Comparison of ENCODE assay signal across 12 cellular contexts in genomic region chr18:79924814-79925655, GRCh38. TPM values are rescaled to one million over a fixed set of nuclear protein-coding genes. Genes with fewer than 3 reads are reported as not detected.
DNase-seq lines count a peak whose midpoint lies in the region; ATAC-seq, FAIRE-seq and TF ChIP-seq lines count a peak whose summit lies in the region.
"Had no signal": no experiment of that assay in that cellular context is flagged by ENCODE, and none has a peak within 500 bp of the region (broad histone marks: within the 10 kb centered on the region; RNA-seq: fewer than 3 reads in every experiment).

No MANE protein-coding gene starts in this region.

- no peak overlapping the region for H3K27ac Mint-ChIP-seq in naive thymus-derived CD4-positive, alpha-beta T cell
- H3K27ac Mint-ChIP-seq: activated CD4-positive, alpha-beta T cell treated with anti-CD3 and anti-CD28 coated beads, Interleukin-2, amount 10 ng/mL, durations not matched to agents 24 days and 14 days had no signal

- peaks cover 0 to 17% (median 8%) of the 10 kb centered on the region in 7 donors for H3K4me1 Mint-ChIP-seq in naive thymus-derived CD4-positive, alpha-beta T cell
- H3K4me1 Mint-ChIP-seq: activated CD4-positive, alpha-beta T cell treated with anti-CD3 and anti-CD28 coated beads, Interleukin-2, amount 10 ng/mL, durations not matched to agents 24 days and 14 days had no signal

- H3K9me3 ChIP-seq in right lobe of liver (no peaks in the 10 kb centered on the region), HepG2 (ENCODE audit: low read length) (peaks cover 5% of the 10 kb centered on the region)
- peaks cover 3 to 12% (median 11%) of the 10 kb centered on the region in 3 experiments for H3K9me3 ChIP-seq in naive thymus-derived CD4-positive, alpha-beta T cell (ENCODE audit: control insufficient read depth in 2 of 3, low read length in 3 of 3)
- peaks cover 7% of the 10 kb centered on the region for H3K9me3 ChIP-seq in effector memory CD4-positive, alpha-beta T cell (ENCODE audit: control insufficient read depth, low read length)

- POLR2A ChIA-PET in HepG2 (lab: Yijun Ruan, JAX) = no interaction called here
- POLR2A ChIA-PET in naive thymus-derived CD4-positive, alpha-beta T cell (lab: Charles Lee) = no interaction called here

- peaks cover 5 to 20% (median 14%) of the 10 kb centered on the region in 11 donors for H3K9me3 Mint-ChIP-seq in naive thymus-derived CD4-positive, alpha-beta T cell

- FAIRE-seq in HepG2 (lab: Jason Lieb, UNC) = no peak
- FAIRE-seq: astrocyte had no signal

- TF ChIP-seq CTCF in right lobe of liver (IDR thresholded peaks at IDR 0.05) (no peak), HepG2 (CRISPR knock-in tag; IDR thresholded peaks at IDR 0.05) (no peak), coronary artery (IDR thresholded peaks at IDR 0.05) (no peak)

- no peaks in the 10 kb centered on the region for H3K27me3 ChIP-seq in right lobe of liver
- no peaks in the 10 kb centered on the region for H3K27me3 ChIP-seq in HepG2 (ENCODE audit: control insufficient read depth in 1 of 2, insufficient read depth in 2 of 2, low read length in 2 of 2)
- H3K27me3 ChIP-seq in naive thymus-derived CD4-positive, alpha-beta T cell (ENCODE audit: control insufficient read depth in 2 of 2, insufficient read depth in 2 of 2, low read length in 2 of 2) = no peaks in the 10 kb centered on the region
- H3K27me3 ChIP-seq in effector memory CD4-positive, alpha-beta T cell (replicated peaks; ENCODE audit: control insufficient read depth, insufficient read depth, low read length, poor library complexity, severe bottlenecking) = no peaks in the 10 kb centered on the region

- TF ChIP-seq EP300 in HepG2 (IDR thresholded peaks at IDR 0.05; ENCODE audit: low read depth in 2 of 2, low read length in 2 of 2) (no peak), HepG2 (CRISPR knock-in tag; IDR thresholded peaks at IDR 0.05; ENCODE audit: borderline replicate concordance) (no peak)

- in situ Hi-C loops in HepG2 (cut with HindIII; ENCODE audit: extremely low pct_ligation_motif_present, low pct_unique_long_range_greater_than_20kb) = no loop called here

- no peak overlapping the region for H2AFZ ChIP-seq in HepG2 (ENCODE audit: low read length)

- H3K27me3 Mint-ChIP-seq in naive thymus-derived CD4-positive, alpha-beta T cell = no peaks in the 10 kb centered on the region
- H3K27me3 Mint-ChIP-seq: activated CD4-positive, alpha-beta T cell treated with anti-CD3 and anti-CD28 coated beads, Interleukin-2, amount 10 ng/mL, durations not matched to agents 24 days and 14 days; naive thymus-derived CD8-positive, alpha-beta T cell had no signal

- H3K36me3 Mint-ChIP-seq in naive thymus-derived CD4-positive, alpha-beta T cell = peaks cover 18 to 73% (median 43%) of the 10 kb centered on the region in 5 donors

- peaks cover 53% of the 10 kb centered on the region for H3K79me2 ChIP-seq in HepG2 (ENCODE audit: insufficient read depth, low read length)

- TF ChIP-seq POLR2A in right lobe of liver (IDR thresholded peaks at IDR 0.05) (no peak), HepG2 (IDR thresholded peaks at IDR 0.05; ENCODE audit: insufficient read depth in 1 of 2, low read depth in 2 of 2, low read length in 2 of 2) (no peak)

- H3K36me3 ChIP-seq in right lobe of liver = peaks cover 0 to 53% (median 27%) of the 10 kb centered on the region in 4 donors
- H3K36me3 ChIP-seq in HepG2 (replicated peaks in 1 of 2; ENCODE audit: control insufficient read depth in 1 of 2, insufficient read depth in 2 of 2, low read length in 2 of 2) = peaks cover 7 to 60% of the 10 kb centered on the region in 2 experiments
- H3K36me3 ChIP-seq in naive thymus-derived CD4-positive, alpha-beta T cell (ENCODE audit: control insufficient read depth in 2 of 3, insufficient read depth in 3 of 3, low read length in 3 of 3) = peaks cover 0 to 45% (median 0%) of the 10 kb centered on the region in 3 experiments
- H3K36me3 ChIP-seq in effector memory CD4-positive, alpha-beta T cell (ENCODE audit: control insufficient read depth, insufficient read depth, low read length) = peaks cover 22% of the 10 kb centered on the region

- CTCF ChIA-PET in HepG2 (lab: Yijun Ruan, JAX; ENCODE audit: low intra/inter-chr PET ratio, low total read pairs) = no interaction called here
- CTCF ChIA-PET in naive thymus-derived CD4-positive, alpha-beta T cell (lab: Charles Lee) = no interaction called here

- DNase-seq in right lobe of liver (peak in 2 of 3 donors; percentile 46 to 50), HepG2 (ENCODE audit: low spot score) (no peak), coronary artery (ENCODE audit: low spot score) (peak; percentile 45), HuH-7.5 (ENCODE audit: low spot score) (no peak), epidermal melanocyte (ENCODE audit: insufficient read length, low spot score) (no peak)
- peak in 1 of 9 donors; percentile 14 for DNase-seq in naive thymus-derived CD4-positive, alpha-beta T cell
- DNase-seq in effector memory CD4-positive, alpha-beta T cell = no peak
- DNase-seq: activated CD4-positive, alpha-beta T cell treated with anti-CD3 and anti-CD28 coated beads, Interleukin-2, amount 10 ng/mL, durations not matched to agents 24 days and 14 days; foreskin melanocyte; naive thymus-derived CD8-positive, alpha-beta T cell had no signal

- no peak for TF ChIP-seq RAD21 in HepG2 (CRISPR knock-in tag; IDR thresholded peaks at IDR 0.05)

- no peaks in the 10 kb centered on the region for H3K4me1 ChIP-seq in right lobe of liver
- H3K4me1 ChIP-seq in HepG2 (ENCODE audit: insufficient read depth, low read length) = no peaks in the 10 kb centered on the region
- no peaks in the 10 kb centered on the region for H3K4me1 ChIP-seq in naive thymus-derived CD4-positive, alpha-beta T cell (ENCODE audit: control insufficient read depth in 2 of 2, insufficient read depth in 2 of 2, low read length in 2 of 2)
- no peaks in the 10 kb centered on the region for H3K4me1 ChIP-seq in effector memory CD4-positive, alpha-beta T cell (ENCODE audit: control insufficient read depth, insufficient read depth, low read length, poor library complexity, severe bottlenecking)

- H3K27ac ChIP-seq in right lobe of liver (no peak overlapping the region), HepG2 (ENCODE audit: extremely low read length, insufficient read depth, low read length) (no peak overlapping the region), coronary artery (no peak overlapping the region)
- no peak overlapping the region for H3K27ac ChIP-seq in naive thymus-derived CD4-positive, alpha-beta T cell (ENCODE audit: low read depth, low read length)
- no peak overlapping the region for H3K27ac ChIP-seq in effector memory CD4-positive, alpha-beta T cell (ENCODE audit: insufficient read depth, low read length, poor library complexity, severe bottlenecking)

- H3K4me3 ChIP-seq in right lobe of liver (no peak overlapping the region), HepG2 (replicated peaks in 1 of 3; ENCODE audit: insufficient read depth in 1 of 3, low read depth in 2 of 3, low read length in 3 of 3) (no peak overlapping the region), coronary artery (no peak overlapping the region)
- no peak overlapping the region for H3K4me3 ChIP-seq in naive thymus-derived CD4-positive, alpha-beta T cell (ENCODE audit: low read length)
- H3K4me3 ChIP-seq in effector memory CD4-positive, alpha-beta T cell (ENCODE audit: insufficient read depth, low read depth, low read length, poor library complexity, severe bottlenecking) = no peak overlapping the region

- intact Hi-C loops in right lobe of liver (cut with DNase I) (no loop called here), HepG2 (cut with micrococcal nuclease; ENCODE audit: unreplicated experiment) (no loop called here)
- intact Hi-C loops in naive thymus-derived CD4-positive, alpha-beta T cell (cut with micrococcal nuclease) = no loop called here

- H4K20me1 ChIP-seq in HepG2 (ENCODE audit: insufficient read depth, low read length) = peaks cover 67% of the 10 kb centered on the region

- no peak overlapping the region for H3K4me3 Mint-ChIP-seq in naive thymus-derived CD4-positive, alpha-beta T cell
- H3K4me3 Mint-ChIP-seq: activated CD4-positive, alpha-beta T cell treated with anti-CD3 and anti-CD28 coated beads, Interleukin-2, amount 10 ng/mL, durations not matched to agents 24 days and 14 days; naive thymus-derived CD8-positive, alpha-beta T cell had no signal

- ATAC-seq in right lobe of liver (peak; percentile 28 to 44 (median 32)), HepG2 (no peak), HG03354 (IDR thresholded peaks at IDR 0.05; ENCODE audit: poor library complexity, severe bottlenecking, unreplicated experiment) (no peak)
- ATAC-seq in naive thymus-derived CD4-positive, alpha-beta T cell = peak; percentile 10
- ATAC-seq: naive thymus-derived CD8-positive, alpha-beta T cell had no signal

- H3K4me2 ChIP-seq in HepG2 (ENCODE audit: low read depth, low read length) = no peak overlapping the region

- H3K9ac ChIP-seq in HepG2 (ENCODE audit: insufficient read depth, low read depth, low read length) = no peak overlapping the region

- WGBS in right lobe of liver (ENCODE audit: insufficient coverage, low coverage, low lambda C conversion rate, missing lambda C conversion rate) = 49% methylated on average over 9 of the region's 25 CpGs
- 94% methylated on average over 21 of the region's 25 CpGs for WGBS in HepG2 (ENCODE audit: low lambda C conversion rate)

- BruUV-seq in HepG2 (replicated peaks; lab: Mats Ljungman, UMichigan) = no TSS peak

RNA-seq across cellular contexts. Expression of gene SLC66A2, which starts 26.4 kb away (rescaled TPM):
- 100 to 1,000 TPM in 3 of 6 experiments, 10 to 100 TPM in 3; 61.6 to 140 (median 95.8) TPM for total RNA-seq in right lobe of liver
- total RNA-seq in HepG2 (2016; rRNA removed; fragmentation: Illumina TruSeq; extraction: Trizol) = 30.3 and 41.9 TPM in 2 replicates
- total RNA-seq in HepG2 (2016; cell fraction: cytosol; rRNA removed; fragmentation: Illumina TruSeq; extraction: Trizol; ENCODE audit: low read depth) = 40.5 and 40.6 TPM in 2 replicates
- total RNA-seq in HepG2 (2016; cell fraction: insoluble cytoplasmic fraction; rRNA removed; fragmentation: Illumina TruSeq; extraction: Trizol) = 29.0 and 42.7 TPM in 2 replicates
- 74.6 and 79.6 TPM in 2 replicates for total RNA-seq in HepG2 (2016; cell fraction: membrane; rRNA removed; fragmentation: Illumina TruSeq; extraction: Trizol)
- total RNA-seq in HepG2 (2016; cell fraction: nucleus; rRNA removed; fragmentation: Illumina TruSeq; extraction: Trizol) = 24.3 and 28.3 TPM in 2 replicates
- 33.5 and 62.5 TPM in 2 replicates for polyA plus RNA-seq in HepG2 (2011; rRNA removed)
- polyA plus RNA-seq in HepG2 (2011; cell fraction: cytosol; rRNA removed) = 56.8 and 67.4 TPM in 2 replicates
- polyA plus RNA-seq in HepG2 (2011; cell fraction: nucleus; rRNA removed) = 84.2 and 87.0 TPM in 2 replicates
- polyA plus RNA-seq in HepG2 (2012) = 46.8 and 62.2 TPM in 2 replicates
- polyA plus RNA-seq in HepG2 (2016; cell fraction: cytosol; fragmentation: Illumina TruSeq; extraction: Trizol; ENCODE audit: low read depth) = 45.1 and 50.9 TPM in 2 replicates
- 33.6 and 33.8 TPM in 2 replicates for polyA plus RNA-seq in HepG2 (2016; cell fraction: insoluble cytoplasmic fraction; fragmentation: Illumina TruSeq; extraction: Trizol; ENCODE audit: low read depth)
- 69.1 and 69.7 TPM in 2 replicates for polyA plus RNA-seq in HepG2 (2016; cell fraction: membrane; fragmentation: Illumina TruSeq; extraction: Trizol; ENCODE audit: low read depth)
- 43.3 and 46.8 TPM in 2 replicates for polyA plus RNA-seq in HepG2 (2016; cell fraction: nucleus; fragmentation: Illumina TruSeq; extraction: Trizol; ENCODE audit: insufficient read depth, low read depth)
- 19.8 and 109 TPM in 2 replicates for polyA minus RNA-seq in HepG2 (2011; rRNA and poly(A)+ RNA removed; ENCODE audit: low replicate concordance)
- 28.8 and 32.5 TPM in 2 replicates for polyA minus RNA-seq in HepG2 (2011; cell fraction: cytosol; rRNA and poly(A)+ RNA removed)
- 27.0 and 33.3 TPM in 2 replicates for polyA minus RNA-seq in HepG2 (2011; cell fraction: nucleus; rRNA and poly(A)+ RNA removed)
- total RNA-seq in naive thymus-derived CD4-positive, alpha-beta T cell = 100 to 1,000 TPM in 1 of 5 experiments, 10 to 100 TPM in 4; 30.7 to 106 (median 40.4) TPM
- 10 to 100 TPM; 14.9 to 20.2 TPM for polyA plus RNA-seq in naive thymus-derived CD4-positive, alpha-beta T cell

RNA-seq across cellular contexts. Expression of gene HSBP1L1, which starts 39.4 kb away (rescaled TPM):
- total RNA-seq in right lobe of liver (10 to 100 TPM; 16.8 to 35.1 (median 23.7) TPM), HepG2 (2016; rRNA removed; fragmentation: Illumina TruSeq; extraction: Trizol) (15.3 and 22.6 TPM in 2 replicates)
- total RNA-seq in HepG2 (2016; cell fraction: cytosol; rRNA removed; fragmentation: Illumina TruSeq; extraction: Trizol; ENCODE audit: low read depth) = 28.9 and 34.1 TPM in 2 replicates
- total RNA-seq in HepG2 (2016; cell fraction: insoluble cytoplasmic fraction; rRNA removed; fragmentation: Illumina TruSeq; extraction: Trizol) = 13.5 and 21.2 TPM in 2 replicates
- total RNA-seq in HepG2 (2016; cell fraction: membrane; rRNA removed; fragmentation: Illumina TruSeq; extraction: Trizol) = 33.2 and 40.1 TPM in 2 replicates
- total RNA-seq in HepG2 (2016; cell fraction: nucleus; rRNA removed; fragmentation: Illumina TruSeq; extraction: Trizol) = 17.7 and 20.7 TPM in 2 replicates
- 41.2 and 45.1 TPM in 2 replicates for polyA plus RNA-seq in HepG2 (2011; rRNA removed)
- polyA plus RNA-seq in HepG2 (2011; cell fraction: cytosol; rRNA removed) = 28.0 and 28.5 TPM in 2 replicates
- polyA plus RNA-seq in HepG2 (2011; cell fraction: nucleus; rRNA removed) = 34.3 and 53.2 TPM in 2 replicates
- 26.1 and 32.6 TPM in 2 replicates for polyA plus RNA-seq in HepG2 (2012)
- 36.8 and 50.0 TPM in 2 replicates for polyA plus RNA-seq in HepG2 (2016; cell fraction: cytosol; fragmentation: Illumina TruSeq; extraction: Trizol; ENCODE audit: low read depth)
- 17.9 and 18.7 TPM in 2 replicates for polyA plus RNA-seq in HepG2 (2016; cell fraction: insoluble cytoplasmic fraction; fragmentation: Illumina TruSeq; extraction: Trizol; ENCODE audit: low read depth)
- 33.7 and 42.5 TPM in 2 replicates for polyA plus RNA-seq in HepG2 (2016; cell fraction: membrane; fragmentation: Illumina TruSeq; extraction: Trizol; ENCODE audit: low read depth)
- polyA plus RNA-seq in HepG2 (2016; cell fraction: nucleus; fragmentation: Illumina TruSeq; extraction: Trizol; ENCODE audit: insufficient read depth, low read depth) = 68.0 and 69.5 TPM in 2 replicates
- 4.1 and 8.6 TPM in 2 replicates for polyA minus RNA-seq in HepG2 (2011; rRNA and poly(A)+ RNA removed; ENCODE audit: low replicate concordance)
- polyA minus RNA-seq in HepG2 (2011; cell fraction: cytosol; rRNA and poly(A)+ RNA removed) = 5.3 and 7.9 TPM in 2 replicates
- polyA minus RNA-seq in HepG2 (2011; cell fraction: nucleus; rRNA and poly(A)+ RNA removed) = 23.3 and 28.1 TPM in 2 replicates
- 10 to 100 TPM; 13.7 to 44.9 (median 41.7) TPM for total RNA-seq in naive thymus-derived CD4-positive, alpha-beta T cell
- polyA plus RNA-seq in naive thymus-derived CD4-positive, alpha-beta T cell = 10 to 100 TPM; 21.9 to 32.4 TPM

Comparison
In these comparisons a context has a peak if more than half of its experiments do, and no peak if none do; other contexts are left out.
1. ATAC-seq: peak in right lobe of liver (4 of 4) and naive thymus-derived CD4-positive, alpha-beta T cell (single experiment); none in HepG2 (single experiment) and HG03354 (single experiment).
2. DNase-seq: peak in right lobe of liver (2 of 3) and coronary artery (single experiment); none in HepG2 (single experiment), HuH-7.5 (single experiment), effector memory CD4-positive, alpha-beta T cell (0 of 3) and epidermal melanocyte (single experiment).